ENCODE assay signal across 8 cellular contexts in genomic region chr21:39348355-39349210, GRCh38. TPM values are rescaled to one million over a fixed set of nuclear protein-coding genes. Genes with fewer than 3 reads are reported as not detected.
A peak's percentile ranks its signal among the peaks of the same experiment; 100 is the strongest.
DNase-seq lines count a peak whose midpoint lies in the region; ATAC-seq and TF ChIP-seq lines count a peak whose summit lies in the region.

Gene HMGN1, minus strand, starts transcription at chr21:39349088. Its CDS starts 171 bp downstream, at chr21:39348917.

- CTCF ChIA-PET in RWPE1 (lab: Yijun Ruan, JAX) = interaction anchor here (1.0 kb wide), 1 partner anchor 24 kb away, joined by 5 read pairs; no protein-coding TSS in a partner anchor

- H3K27ac Mint-ChIP-seq in activated T-helper 17 cell treated with anti-CD3 and anti-CD28 coated beads, Interleukin-2, amount 50 U/mL, for 72 hours = peak within 1 kb of the TSS; percentile 95
- H3K27ac Mint-ChIP-seq in nephron progenitor cell = peak within 1 kb of the TSS; percentile 98
- peak within 1 kb of the TSS; percentile 99 for H3K27ac Mint-ChIP-seq in stimulated activated naive CD8-positive, alpha-beta T cell treated with anti-CD3 and anti-CD28 coated beads, Interleukin-15, amount 100 ng/mL, for 72 hours

- peak within 1 kb of the TSS; percentile 77 for H3K4me3 ChIP-seq in fibroblast of pulmonary artery (replicated peaks; ENCODE audit: low read depth, low read length)

- peaks cover 53% of the 10 kb centered on the region for H3K36me3 Mint-ChIP-seq in activated T-helper 17 cell treated with anti-CD3 and anti-CD28 coated beads, Interleukin-2, amount 50 U/mL, for 72 hours (ENCODE audit: low read depth)
- H3K36me3 Mint-ChIP-seq in nephron progenitor cell (ENCODE audit: low read depth) = peaks cover 40% of the 10 kb centered on the region

- DNase-seq in Daoy (ENCODE audit: low read depth) = peak; percentile 97
- peak; percentile 87 for DNase-seq in H4 (ENCODE audit: low spot score)
- DNase-seq in LoVo (ENCODE audit: low spot score) = peak; percentile 65
- DNase-seq in RWPE1 (ENCODE audit: low spot score) = peak; percentile 66
- DNase-seq in fibroblast of pulmonary artery (ENCODE audit: low read depth) = peak; percentile 87
- peak; percentile 88 for DNase-seq in nephron progenitor cell
- peak; percentile 87 to 92 for DNase-seq in stimulated activated naive CD8-positive, alpha-beta T cell treated with anti-CD3 and anti-CD28 coated beads, Interleukin-15, amount 100 ng/mL, for 72 hours

- POLR2A ChIA-PET in RWPE1 (lab: Yijun Ruan, JAX; ENCODE audit: low non-redundant PET) = interaction anchor here (1.4 kb wide), 1 partner anchor 32 kb away, joined by 3 read pairs; a partner anchor contains a TSS

- TF ChIP-seq CTCF in RWPE1 (conservative IDR thresholded peaks at IDR 0.05; ENCODE audit: low read depth) (no peak), fibroblast of pulmonary artery (IDR thresholded peaks at IDR 0.05; ENCODE audit: low read length, missing control alignments) (no peak), nephron progenitor cell (IDR thresholded peaks at IDR 0.05) (no peak)

- H3K27me3 Mint-ChIP-seq in activated T-helper 17 cell treated with anti-CD3 and anti-CD28 coated beads, Interleukin-2, amount 50 U/mL, for 72 hours = no peaks in the 10 kb centered on the region
- H3K27me3 Mint-ChIP-seq in nephron progenitor cell (ENCODE audit: low read depth, poor library complexity) = no peaks in the 10 kb centered on the region
- no peaks in the 10 kb centered on the region for H3K27me3 Mint-ChIP-seq in stimulated activated naive CD8-positive, alpha-beta T cell treated with anti-CD3 and anti-CD28 coated beads, Interleukin-15, amount 100 ng/mL, for 72 hours

- H3K27ac ChIP-seq in RWPE1 = peak within 1 kb of the TSS; percentile 99

- ATAC-seq in activated T-helper 17 cell treated with anti-CD3 and anti-CD28 coated beads, Interleukin-2, amount 50 U/mL, for 72 hours (replicated peaks) = peak; percentile 60
- peak; percentile 71 for ATAC-seq in stimulated activated naive CD8-positive, alpha-beta T cell treated with anti-CD3 and anti-CD28 coated beads, Interleukin-15, amount 100 ng/mL, for 72 hours

- peaks cover 27% of the 10 kb centered on the region for H3K4me1 Mint-ChIP-seq in activated T-helper 17 cell treated with anti-CD3 and anti-CD28 coated beads, Interleukin-2, amount 50 U/mL, for 72 hours
- peaks cover 47% of the 10 kb centered on the region for H3K4me1 Mint-ChIP-seq in nephron progenitor cell
- H3K4me1 Mint-ChIP-seq in stimulated activated naive CD8-positive, alpha-beta T cell treated with anti-CD3 and anti-CD28 coated beads, Interleukin-15, amount 100 ng/mL, for 72 hours = peaks cover 43% of the 10 kb centered on the region

- peak within 1 kb of the TSS; percentile 90 for H3K4me3 Mint-ChIP-seq in activated T-helper 17 cell treated with anti-CD3 and anti-CD28 coated beads, Interleukin-2, amount 50 U/mL, for 72 hours
- H3K4me3 Mint-ChIP-seq in nephron progenitor cell = peak within 1 kb of the TSS; percentile 97
- H3K4me3 Mint-ChIP-seq in stimulated activated naive CD8-positive, alpha-beta T cell treated with anti-CD3 and anti-CD28 coated beads, Interleukin-15, amount 100 ng/mL, for 72 hours = peak within 1 kb of the TSS; percentile 99

- H3K9me3 Mint-ChIP-seq in activated T-helper 17 cell treated with anti-CD3 and anti-CD28 coated beads, Interleukin-2, amount 50 U/mL, for 72 hours = no peaks in the 10 kb centered on the region
- peaks cover 27% of the 10 kb centered on the region for H3K9me3 Mint-ChIP-seq in nephron progenitor cell
- H3K9me3 Mint-ChIP-seq in stimulated activated naive CD8-positive, alpha-beta T cell treated with anti-CD3 and anti-CD28 coated beads, Interleukin-15, amount 100 ng/mL, for 72 hours = no peaks in the 10 kb centered on the region

RNA-seq across cellular contexts. Expression of gene HMGN1, which starts in this region (rescaled TPM):
- 583 and 735 TPM in 2 replicates for total RNA-seq in Daoy (2014; rRNA removed; shearing (Covaris generic))
- 543 and 644 TPM in 2 replicates for total RNA-seq in H4 (2014; rRNA removed; shearing (Covaris generic))
- 100 to 1,000 TPM; 254 to 398 TPM for total RNA-seq in activated T-helper 17 cell treated with anti-CD3 and anti-CD28 coated beads, Interleukin-2, amount 50 U/mL, for 72 hours

Comparison
In these comparisons a context has a peak if more than half of its experiments do, and no peak if none do; other contexts are left out.
1. Peak in every context shown above with its lines: DNase-seq, ATAC-seq, H3K4me3 ChIP-seq and H3K27ac ChIP-seq.